ENCODE assay signal across 28 cellular contexts in the genomic region with DNA sequence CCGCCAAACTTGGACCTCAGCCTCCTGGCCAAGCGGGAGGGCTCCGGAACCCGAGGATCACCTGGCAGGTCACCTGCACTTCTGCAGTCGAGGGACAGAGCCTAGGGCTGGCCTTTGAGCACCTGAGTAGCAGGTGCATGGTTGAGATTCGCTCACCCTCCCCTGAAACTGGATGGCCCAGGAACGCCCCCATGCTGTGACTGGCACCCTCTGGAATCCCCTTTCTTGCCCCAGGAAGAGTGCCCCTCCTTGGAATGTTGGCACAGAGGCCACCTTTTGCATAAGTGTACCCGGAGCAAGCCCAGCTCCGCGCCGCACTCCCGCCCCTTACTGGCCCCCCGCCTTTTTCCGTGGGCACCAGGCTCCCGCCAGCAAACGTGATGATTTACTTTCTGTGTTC.
DNase-seq lines count a peak whose midpoint lies in the region; ATAC-seq and TF ChIP-seq lines count a peak whose summit lies in the region.
"Had no signal": no experiment of that assay in that cellular context is flagged by ENCODE, and none has a peak within 500 bp of the region (broad histone marks: within the 10 kb centered on the region; RNA-seq: fewer than 3 reads in every experiment).

No MANE protein-coding gene starts in this region.

- peak; percentile 7 for DNase-seq in activated naive CD4-positive, alpha-beta T cell treated with anti-CD3 and anti-CD28 coated beads, Interleukin-2, amount 50 U/mL, for 16 hours
- DNase-seq in activated naive CD4-positive, alpha-beta T cell (lab: John Stamatoyannopoulos, UW) = no peak
- peak; percentile 6 for DNase-seq in activated CD8-positive, alpha-beta memory T cell treated with anti-CD3 and anti-CD28 coated beads, Interleukin-2, amount 50 U/mL, for 4 hours
- DNase-seq in left lobe of liver (ENCODE audit: low spot score) = peak; percentile 36
- peak; percentile 41 for DNase-seq in spleen
- DNase-seq in GF-D8 (lab: John Stamatoyannopoulos, UW) = no peak
- DNase-seq in LoVo (ENCODE audit: low spot score) = no peak
- no peak for DNase-seq in 8988T
- DNase-seq: activated CD8-positive, alpha-beta T cell treated with anti-CD3 and anti-CD28 coated beads, Interleukin-2, amount 10 ng/mL, durations not matched to agents 7 days and 5 days; Caco-2; DMS79 treated with DMSO at 0.1 percent for 48 hours; esophagus squamous epithelium; HFFc6; hippocampal formation; mammary epithelial cell; MG63; NCI-H1436; OCI-M1; stimulated activated CD4-positive, alpha-beta T cell treated with anti-CD3 and anti-CD28 coated beads, Interleukin-2, amount 100 ng/mL, for 48 hours; stimulated activated naive B cell treated with anti-CD40 and anti-IgM and Interleukin-4, amounts not matched to agents 10 μg/mL and 1 μg/mL and 100 μg/mL, for 72 hours; T-helper 9 cell had no signal

- no peak for TF ChIP-seq POLR2A in spleen (IDR thresholded peaks at IDR 0.05)

- ATAC-seq in left lobe of liver = no peak
- ATAC-seq: activated CD8-positive, alpha-beta T cell treated with anti-CD3 and anti-CD28 coated beads, Interleukin-2, amount 10 ng/mL, durations not matched to agents 7 days and 5 days; gastrocnemius medialis; K562; Right ventricle myocardium inferior; stimulated activated naive B cell treated with anti-CD40 and anti-IgM and Interleukin-4, amounts not matched to agents 10 μg/mL and 1 μg/mL and 100 μg/mL, for 72 hours had no signal

- intact Hi-C loops in spleen (cut with DNase I; ENCODE audit: low total_unique reads) = no loop called here

- H3K36me3 ChIP-seq in spleen = peaks cover 0 to 5% (median 0%) of the 10 kb centered on the region in 6 donors
- H3K36me3 ChIP-seq: BLaER1 treated with 17β-estradiol and CSF1 and Interleukin-3, amounts not matched to agents 10 nM and 100 nM; esophagus squamous epithelium; gastrocnemius medialis; MG63; neural progenitor cell; suprapubic skin; vagina had no signal

- no peaks in the 10 kb centered on the region for H3K4me1 ChIP-seq in spleen
- H3K4me1 ChIP-seq: Caco-2, esophagus squamous epithelium, gastrocnemius medialis, suprapubic skin, vagina had no signal

- H3K4me3 ChIP-seq in spleen = no peak overlapping the region
- H3K4me3 ChIP-seq: BLaER1 treated with 17β-estradiol and CSF1 and Interleukin-3, amounts not matched to agents 10 nM and 100 nM; esophagus squamous epithelium; gastrocnemius medialis; K562; MG63; neural progenitor cell; suprapubic skin; vagina had no signal

- H3K9me3 ChIP-seq in spleen = peaks cover 0 to 7% (median 2%) of the 10 kb centered on the region in 8 donors
- H3K9me3 ChIP-seq: gastrocnemius medialis, suprapubic skin, vagina had no signal

- WGBS in spleen, 5 donors = 53 to 71% (median 58%) methylated on average over 16 of the region's 16 CpGs

- no peak overlapping the region for H3K27ac ChIP-seq in spleen
- H3K27ac ChIP-seq: BLaER1 treated with 17β-estradiol and CSF1 and Interleukin-3, amounts not matched to agents 10 nM and 100 nM; esophagus squamous epithelium; gastrocnemius medialis; neural progenitor cell; suprapubic skin; vagina had no signal

- TF ChIP-seq CTCF in spleen (IDR thresholded peaks at IDR 0.05 in 8 of 11, conservative IDR thresholded peaks at IDR 0.05 in 3 of 11) = no peak

- H3K27me3 ChIP-seq in spleen (replicated peaks in 1 of 7) = peaks cover 0 to 9% (median 0%) of the 10 kb centered on the region in 7 donors
- H3K27me3 ChIP-seq: BLaER1 treated with 17β-estradiol and CSF1 and Interleukin-3, amounts not matched to agents 10 nM and 100 nM; esophagus squamous epithelium; MG63; neural progenitor cell; suprapubic skin; vagina had no signal

Comparison
In these comparisons a context has a peak if more than half of its experiments do, and no peak if none do; other contexts are left out.
1. DNase-seq: peak in activated naive CD4-positive, alpha-beta T cell treated with anti-CD3 and anti-CD28 coated beads, Interleukin-2, amount 50 U/mL, for 16 hours (single experiment), activated CD8-positive, alpha-beta memory T cell treated with anti-CD3 and anti-CD28 coated beads, Interleukin-2, amount 50 U/mL, for 4 hours (single experiment), left lobe of liver (single experiment) and spleen (single experiment); none in activated naive CD4-positive, alpha-beta T cell (0 of 4), GF-D8 (single experiment), LoVo (single experiment) and 8988T (single experiment).